ENCODE assay signal across 22 cellular contexts in the genomic region with DNA sequence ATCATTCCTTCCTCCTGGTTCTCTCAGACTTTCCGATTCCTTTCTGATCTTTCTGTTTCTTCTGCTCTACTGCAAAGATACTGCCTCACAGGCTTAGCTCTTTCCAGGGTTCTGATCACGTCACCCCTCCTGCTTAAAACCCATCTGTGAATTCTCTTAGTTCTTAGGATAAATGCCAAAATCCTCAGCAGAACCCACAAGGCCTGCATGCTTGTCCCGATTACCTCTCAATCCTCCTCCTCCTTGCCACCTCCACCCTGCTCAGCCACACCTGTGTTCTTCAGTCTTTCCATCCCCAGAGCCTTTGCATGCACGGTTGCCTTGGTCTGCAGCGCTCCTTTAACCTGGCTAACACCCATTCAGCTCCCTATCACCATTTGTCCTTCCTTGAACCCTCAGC.
"Had no signal": no experiment of that assay in that cellular context is flagged by ENCODE, and none has a peak within 500 bp of the region (broad histone marks: within the 10 kb centered on the region; RNA-seq: fewer than 3 reads in every experiment).

No MANE protein-coding gene starts in this region.

- H3K27me3 Mint-ChIP-seq: dendritic cell treated with granulocyte-macrophage colony-stimulating factor and Interleukin-4, amounts not matched to agents 40 ng/mL and 50 ng/mL, for 4 days; effector memory CD8-positive, alpha-beta T cell had no signal

- H3K9me3 ChIP-seq: colonic mucosa, esophagus squamous epithelium, gastrocnemius medialis, left lung, lower lobe of right lung had no signal

- H3K4me3 Mint-ChIP-seq: dendritic cell treated with granulocyte-macrophage colony-stimulating factor and Interleukin-4, amounts not matched to agents 40 ng/mL and 50 ng/mL, for 4 days; effector memory CD8-positive, alpha-beta T cell; endodermal cell; mesothelial cell of epicardium; naive thymus-derived CD4-positive, alpha-beta T cell had no signal

- DNase-seq: colonic mucosa; cortex of kidney; effector CD8-positive, alpha-beta T cell; effector memory CD8-positive, alpha-beta T cell; endodermal cell; erythroblast; esophagus squamous epithelium; foreskin fibroblast; foreskin melanocyte; gastrocnemius medialis; glutamatergic neuron; heart right ventricle; hippocampal formation; left cardiac atrium; left lung; left ventricle myocardium superior; lower lobe of right lung; mesenchymal stem cell; naive thymus-derived CD4-positive, alpha-beta T cell had no signal

- H3K9me3 Mint-ChIP-seq: dendritic cell treated with granulocyte-macrophage colony-stimulating factor and Interleukin-4, amounts not matched to agents 40 ng/mL and 50 ng/mL, for 4 days; effector memory CD8-positive, alpha-beta T cell; endodermal cell; mesothelial cell of epicardium; naive thymus-derived CD4-positive, alpha-beta T cell had no signal

- H3K27ac ChIP-seq: colonic mucosa, epithelial cell of prostate, esophagus squamous epithelium, gastrocnemius medialis, heart right ventricle, left lung, lower lobe of right lung had no signal

- H3K27me3 ChIP-seq: colonic mucosa, esophagus squamous epithelium, gastrocnemius medialis, heart right ventricle, left lung had no signal

- H3K27ac Mint-ChIP-seq: dendritic cell treated with granulocyte-macrophage colony-stimulating factor and Interleukin-4, amounts not matched to agents 40 ng/mL and 50 ng/mL, for 4 days; effector memory CD8-positive, alpha-beta T cell; endodermal cell; mesothelial cell of epicardium; naive thymus-derived CD4-positive, alpha-beta T cell had no signal

- H3K36me3 Mint-ChIP-seq: mesothelial cell of epicardium; naive thymus-derived CD4-positive, alpha-beta T cell had no signal

- H3K36me3 ChIP-seq: colonic mucosa, esophagus squamous epithelium, gastrocnemius medialis, heart right ventricle, left lung, lower lobe of right lung had no signal

- H3K4me1 ChIP-seq: colonic mucosa, gastrocnemius medialis, left lung, lower lobe of right lung had no signal

- H3K4me3 ChIP-seq: colonic mucosa, esophagus squamous epithelium, gastrocnemius medialis, heart right ventricle, left lung, lower lobe of right lung had no signal
